Comparison of ENCODE assay signal across 9 cellular contexts in the genomic region with DNA sequence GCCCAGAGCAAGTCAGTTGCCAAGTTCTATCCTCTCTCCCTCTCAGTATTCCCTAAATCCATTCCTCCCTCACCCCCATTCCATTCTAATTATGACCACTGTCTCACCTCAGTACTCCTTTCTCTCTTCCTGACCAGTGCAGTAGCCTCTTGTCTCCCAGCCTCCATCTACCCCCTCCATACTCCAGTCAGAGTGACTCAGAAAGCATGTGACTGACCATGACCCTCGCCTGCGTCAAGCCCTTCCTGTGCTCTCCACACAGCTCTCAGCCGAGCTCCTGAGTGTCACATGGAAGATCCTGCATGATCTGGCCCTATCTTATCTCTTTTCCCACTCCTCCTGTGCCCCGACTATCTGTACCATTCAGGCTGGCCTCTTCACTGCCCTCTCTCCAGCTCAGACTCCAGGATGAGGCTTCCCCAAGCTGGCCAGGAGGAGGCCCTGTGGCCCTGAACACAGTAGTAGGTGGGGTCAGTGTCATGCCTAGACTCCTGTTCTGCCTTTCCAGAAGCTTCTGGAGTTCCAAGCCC. TPM values are rescaled to one million over a fixed set of nuclear protein-coding genes. Genes with fewer than 3 reads are reported as not detected.
DNase-seq lines count a peak whose midpoint lies in the region; ATAC-seq, FAIRE-seq and TF ChIP-seq lines count a peak whose summit lies in the region.
"Had no signal": no experiment of that assay in that cellular context is flagged by ENCODE, and none has a peak within 500 bp of the region (broad histone marks: within the 10 kb centered on the region; RNA-seq: fewer than 3 reads in every experiment).

No MANE protein-coding gene starts in this region.

- no peak for TF ChIP-seq CTCF in AG09309 (IDR thresholded peaks at IDR 0.05; ENCODE audit: control insufficient read depth, insufficient read depth, low read depth, low read length, missing control alignments)
- no peak for TF ChIP-seq CTCF in IMR-90 (conservative IDR thresholded peaks at IDR 0.05; ENCODE audit: low read depth, low read length)
- TF ChIP-seq CTCF in choroid plexus epithelial cell (conservative IDR thresholded peaks at IDR 0.05; ENCODE audit: low read depth, low read length): peak; percentile 13
- no peak for TF ChIP-seq CTCF in lower lobe of right lung (IDR thresholded peaks at IDR 0.05)

- H4K8ac ChIP-seq in IMR-90 (ENCODE audit: low read depth in 2 of 2, low read length in 2 of 2): peak overlapping the region; percentile 21 to 91; a peak in 3 of 4 replicates

- H3K9me1 ChIP-seq in IMR-90 (ENCODE audit: insufficient read depth, low read length): peaks cover 11% of the 10 kb centered on the region

- 0% methylated on average over 2 of the region's 4 CpGs; no CpG with 5 or more reads in 1 of the 2 experiments for WGBS in IMR-90 (ENCODE audit: extremely low coverage in 2 of 2, insufficient read length in 1 of 2), 2 experiments

- H3K18ac ChIP-seq in IMR-90 (ENCODE audit: low read depth, low read length): peak overlapping the region; percentile 82

- CTCF ChIA-PET in IMR-90 (lab: Yijun Ruan, JAX): interaction anchor here (0.6 to 1.8 kb wide), 5 partner anchors 9 to 173 kb away, joined by 3 to 6 read pairs (median 4); no protein-coding TSS in a partner anchor

- TF ChIP-seq POLR2A in IMR-90 (IDR thresholded peaks at IDR 0.05; ENCODE audit: low read depth, low read length): no peak
- no peak for TF ChIP-seq POLR2A in GM12892 (IDR thresholded peaks at IDR 0.05; ENCODE audit: low read depth, low read length)

- no peaks in the 10 kb centered on the region for H3K36me3 ChIP-seq in IMR-90 (ENCODE audit: control insufficient read depth, insufficient read depth, low read length)
- no peaks in the 10 kb centered on the region for H3K36me3 ChIP-seq in lower lobe of right lung

- peak overlapping the region; percentile 84 for H2BK120ac ChIP-seq in IMR-90 (ENCODE audit: low read depth, low read length)

- intact Hi-C loops in IMR-90 (cut with micrococcal nuclease): no loop called here
- intact Hi-C loops in lower lobe of right lung (cut with DNase I): no loop called here

- peak overlapping the region; percentile 80 for H2BK5ac ChIP-seq in IMR-90 (ENCODE audit: low read depth, low read length, poor library complexity, severe bottlenecking)

- H2BK15ac ChIP-seq in IMR-90 (ENCODE audit: low read depth, low read length): peak overlapping the region; percentile 90; the same call in 2 of the 3 replicates

- H3K9me3 ChIP-seq in IMR-90 (ENCODE audit: control insufficient read depth, insufficient read depth, low read length) (no peaks in the 10 kb centered on the region), lower lobe of right lung (no peaks in the 10 kb centered on the region)

- no peaks in the 10 kb centered on the region for H3K79me1 ChIP-seq in IMR-90 (ENCODE audit: low read depth in 1 of 2, low read length in 2 of 2)

- H3K4ac ChIP-seq in IMR-90 (ENCODE audit: low read depth, low read length): peak overlapping the region; percentile 80

- FAIRE-seq in GM12892 (lab: Jason Lieb, UNC): no peak

- no peak for TF ChIP-seq RAD21 in IMR-90 (IDR thresholded peaks at IDR 0.05; ENCODE audit: low read length)

- peak overlapping the region; percentile 73 for H4K5ac ChIP-seq in IMR-90 (ENCODE audit: low read depth, low read length)

- ATAC-seq in IMR-90 (ENCODE audit: low read depth): peak; percentile 87
- ATAC-seq in lower lobe of right lung: peak; percentile 30 to 54
- no peak for ATAC-seq in HG03432 (IDR thresholded peaks at IDR 0.05; ENCODE audit: unreplicated experiment)

- H3K4me1 ChIP-seq in IMR-90 (ENCODE audit: control insufficient read depth, insufficient read depth, low read length): peaks cover 14% of the 10 kb centered on the region
- H3K4me1 ChIP-seq in lower lobe of right lung: no peaks in the 10 kb centered on the region

- in situ Hi-C loops in IMR-90 (cut with MboI; ENCODE audit: low sequenced_read_pairs): no loop called here

- H3K4me2 ChIP-seq in IMR-90 (ENCODE audit: low read depth, low read length): peak overlapping the region; percentile 31; the same call in 1 of the 2 replicates

- BruUV-seq in IMR-90 (replicated peaks; lab: Mats Ljungman, UMichigan): no TSS peak

- peak overlapping the region; percentile 66 for H2BK20ac ChIP-seq in IMR-90 (ENCODE audit: low read depth, low read length)

- H3K23ac ChIP-seq in IMR-90 (ENCODE audit: low read depth, low read length): peak overlapping the region; percentile 52; the same call in 1 of the 2 replicates

- H2AFZ ChIP-seq in IMR-90 (replicated peaks; ENCODE audit: low read length, poor library complexity): peak overlapping the region; percentile 92

- H2AK9ac ChIP-seq in IMR-90 (replicated peaks; ENCODE audit: low read depth, low read length, poor library complexity): peak overlapping the region; percentile 89

- H3K27me3 ChIP-seq in IMR-90 (ENCODE audit: control insufficient read depth, insufficient read depth, low read length) (peaks cover 9% of the 10 kb centered on the region), lower lobe of right lung (ENCODE audit: low read depth) (no peaks in the 10 kb centered on the region)

- peak overlapping the region; percentile 70 for H3K14ac ChIP-seq in IMR-90 (replicated peaks; ENCODE audit: low read depth, low read length)

- peak overlapping the region; percentile 11; the same call in 1 of the 2 replicates for H3K9ac ChIP-seq in IMR-90 (ENCODE audit: low read depth, low read length)

- H3K4me3 ChIP-seq in AG09309 (ENCODE audit: control insufficient read depth, low read depth, low read length) (no peak overlapping the region), IMR-90 (ENCODE audit: insufficient read depth, low read depth, low read length) (no peak overlapping the region), choroid plexus epithelial cell (ENCODE audit: low read depth, low read length) (no peak overlapping the region), lower lobe of right lung (no peak overlapping the region)

- peak overlapping the region; percentile 84; the same call in 1 of the 2 replicates for H2AK5ac ChIP-seq in IMR-90 (ENCODE audit: low read depth, low read length)

- peak overlapping the region; percentile 36; the same call in 1 of the 2 replicates for H3K27ac ChIP-seq in IMR-90 (ENCODE audit: insufficient read depth, low read length)
- no peak overlapping the region for H3K27ac ChIP-seq in lower lobe of right lung
- H3K27ac ChIP-seq: epithelial cell of prostate had no signal

- peak overlapping the region; percentile 46 for H4K91ac ChIP-seq in IMR-90 (ENCODE audit: insufficient read depth, low read depth, low read length)

- no peaks in the 10 kb centered on the region for H4K20me1 ChIP-seq in IMR-90 (ENCODE audit: insufficient read depth, low read length)

- no peak overlapping the region for H3K56ac ChIP-seq in IMR-90 (ENCODE audit: extremely low read depth, insufficient read depth, low read length)

- POLR2A ChIA-PET in IMR-90 (lab: Charles Lee; ENCODE audit: unreplicated experiment): no interaction called here

- DNase-seq in AG09309 (ENCODE audit: low read depth): peak; percentile 43
- DNase-seq in IMR-90: peak; percentile 97
- peak; percentile 93 for DNase-seq in choroid plexus epithelial cell (ENCODE audit: low read depth)
- DNase-seq in lower lobe of right lung: no peak
- no peak for DNase-seq in GM12892 (ENCODE audit: insufficient read length)
- DNase-seq in activated CD4-positive, CD25-positive, alpha-beta regulatory T cell (lab: John Stamatoyannopoulos, UW): no peak
- DNase-seq in activated CD4-positive, alpha-beta T cell treated with anti-CD3 and anti-CD28 coated beads, Interleukin-2, amount 50 U/mL, for 48 hours: no peak

- dilution Hi-C loops in IMR-90 (cut with HindIII; ENCODE audit: low sequenced_read_pairs, unreplicated experiment): no loop called here

TF ChIP-seq in IMR-90, 13 proteins besides CTCF, POLR2A, EP300 and RAD21:
- peak; percentile 77 for TF ChIP-seq FOS (IDR thresholded peaks at IDR 0.05; ENCODE audit: low read depth, low read length)
- TF ChIP-seq SMC3 (IDR thresholded peaks at IDR 0.05; ENCODE audit: low read depth, low read length): no peak
- TF ChIP-seq CEBPB (IDR thresholded peaks at IDR 0.05; ENCODE audit: low read depth, low read length): no peak
- TF ChIP-seq MXI1 (IDR thresholded peaks at IDR 0.05; ENCODE audit: borderline replicate concordance, low read depth, low read length): no peak
- TF ChIP-seq NFE2L2 (IDR thresholded peaks at IDR 0.05; ENCODE audit: low read depth, low read length): peak; percentile 57; the same call in 1 of the 2 replicates
- peak; percentile 74 for TF ChIP-seq BHLHE40 (IDR thresholded peaks at IDR 0.05; ENCODE audit: low read depth, low read length)
- TF ChIP-seq, protein P1, sequence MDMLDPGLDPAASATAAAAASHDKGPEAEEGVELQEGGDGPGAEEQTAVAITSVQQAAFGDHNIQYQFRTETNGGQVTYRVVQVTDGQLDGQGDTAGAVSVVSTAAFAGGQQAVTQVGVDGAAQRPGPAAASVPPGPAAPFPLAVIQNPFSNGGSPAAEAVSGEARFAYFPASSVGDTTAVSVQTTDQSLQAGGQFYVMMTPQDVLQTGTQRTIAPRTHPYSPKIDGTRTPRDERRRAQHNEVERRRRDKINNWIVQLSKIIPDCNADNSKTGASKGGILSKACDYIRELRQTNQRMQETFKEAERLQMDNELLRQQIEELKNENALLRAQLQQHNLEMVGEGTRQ (IDR thresholded peaks at IDR 0.05; ENCODE audit: low read depth, low read length): peak; percentile 89
- no peak; the same call in 1 of the 2 replicates for TF ChIP-seq MAZ (IDR thresholded peaks at IDR 0.05; ENCODE audit: borderline replicate concordance, low read depth, low read length)

RNA-seq across cellular contexts. Expression of gene NEU3, which starts 42.6 kb away (rescaled TPM):
- 8.3 and 10.6 TPM in 2 replicates for total RNA-seq in IMR-90 (2012; rRNA removed)
- 5.1 and 5.5 TPM in 2 replicates for polyA plus RNA-seq in IMR-90 (2012; rRNA removed)
- polyA plus RNA-seq in IMR-90 (2012; cell fraction: cytosol; rRNA removed): 2.8 and 3.4 TPM in 2 replicates
- 18.9 and 19.2 TPM in 2 replicates for polyA plus RNA-seq in IMR-90 (2012; cell fraction: nucleus; rRNA removed; ENCODE audit: low replicate concordance)
- total RNA-seq in lower lobe of right lung: 10.7 TPM
- 8.6 TPM for polyA plus RNA-seq in GM12892 (2012; ENCODE audit: missing spikeins)

Comparison
In these comparisons a context has a peak if more than half of its experiments do, and no peak if none do; other contexts are left out.
1. DNase-seq: peak in AG09309 (single experiment), IMR-90 (single experiment) and choroid plexus epithelial cell (single experiment); none in lower lobe of right lung (single experiment), GM12892 (single experiment), activated CD4-positive, CD25-positive, alpha-beta regulatory T cell (0 of 4) and activated CD4-positive, alpha-beta T cell treated with anti-CD3 and anti-CD28 coated beads, Interleukin-2, amount 50 U/mL, for 48 hours (0 of 2).